ENCODE assay signal across 9 cellular contexts in the genomic region with DNA sequence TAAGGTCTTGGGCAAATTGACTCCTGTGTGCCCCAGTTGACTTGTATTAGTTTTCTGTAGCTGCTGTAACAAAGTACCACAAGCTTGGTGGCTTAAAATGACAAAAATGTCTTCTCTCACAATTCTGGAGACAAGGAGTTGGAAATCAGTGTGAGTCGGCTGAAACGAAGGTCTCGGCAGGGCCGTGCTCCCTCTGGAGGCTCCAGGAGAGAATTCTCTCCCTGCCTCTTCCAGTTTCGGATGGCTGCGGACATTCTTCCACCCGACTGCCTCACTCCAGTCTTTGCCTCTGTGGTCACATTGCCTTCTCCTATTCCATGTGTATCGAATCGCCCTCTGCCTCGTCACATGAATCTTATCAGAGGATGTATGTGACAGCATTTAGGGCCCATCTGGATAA.
A peak's percentile ranks its signal among the peaks of the same experiment; 100 is the strongest.
DNase-seq lines count a peak whose midpoint lies in the region; ATAC-seq and TF ChIP-seq lines count a peak whose summit lies in the region.
"Had no signal": no experiment of that assay in that cellular context is flagged by ENCODE, and none has a peak within 500 bp of the region (broad histone marks: within the 10 kb centered on the region; RNA-seq: fewer than 3 reads in every experiment).

No MANE protein-coding gene starts in this region.

- H3K27me3 ChIP-seq in HCT116 (ENCODE audit: insufficient read depth, low read length) (peaks cover 29% of the 10 kb centered on the region), hepatocyte (peaks cover 48% of the 10 kb centered on the region)

- RAD21 ChIA-PET in HCT116 (lab: Charles Lee; ENCODE audit: low non-redundant PET in 1 of 2, low total read pairs in 2 of 2, uncharacterized antibody in 2 of 2, unreplicated experiment in 2 of 2): no interaction called here

- CTCF ChIA-PET in HCT116 (lab: Charles Lee): no interaction called here
- CTCF ChIA-PET in activated CD4-positive, alpha-beta memory T cell treated with anti-CD3 and anti-CD28 coated beads, Interleukin-2, amount 10 ng/mL, durations not matched to agents 7 days and 5 days (lab: Charles Lee): no interaction called here

- H3K36me3 ChIP-seq in HCT116 (ENCODE audit: control insufficient read depth in 1 of 2, insufficient read depth in 2 of 2, low read length in 2 of 2) (no peaks in the 10 kb centered on the region), hepatocyte (replicated peaks; ENCODE audit: insufficient read depth, low read depth) (no peaks in the 10 kb centered on the region)

- no peak for DNase-seq in HCT116 (ENCODE audit: low read depth, low spot score)
- no peak for DNase-seq in astrocyte of the cerebellum (ENCODE audit: low read depth)
- peak; percentile 57 for DNase-seq in hepatocyte (ENCODE audit: low spot score)
- DNase-seq in stromal cell of bone marrow (ENCODE audit: low read depth): peak; percentile 3
- DNase-seq in activated naive CD4-positive, alpha-beta T cell treated with Interleukin-2 at 50 U/mL for 16 hours: no peak
- no peak for DNase-seq in activated CD4-positive, alpha-beta memory T cell treated with anti-CD3 and anti-CD28 coated beads, Interleukin-2, amount 10 ng/mL, durations not matched to agents 7 days and 5 days
- DNase-seq: activated gamma-delta T cell treated with Interleukin-2 at 50 U/mL for 16 hours; stimulated activated CD4-positive, alpha-beta T cell treated with anti-CD3 and anti-CD28 coated beads, Interleukin-2, amount 100 ng/mL, for 48 hours had no signal

- H3K4me3 Mint-ChIP-seq in activated CD4-positive, alpha-beta memory T cell treated with anti-CD3 and anti-CD28 coated beads, Interleukin-2, amount 10 ng/mL, durations not matched to agents 7 days and 5 days: no peak overlapping the region

- in situ Hi-C loops in astrocyte of the cerebellum (cut with HindIII; ENCODE audit: low sequenced_read_pairs): no loop called here

- H3K79me2 ChIP-seq in HCT116 (ENCODE audit: insufficient read depth, low read length) (no peaks in the 10 kb centered on the region), hepatocyte (no peaks in the 10 kb centered on the region)

- H4K20me1 ChIP-seq in HCT116 (ENCODE audit: insufficient read depth) (no peaks in the 10 kb centered on the region), hepatocyte (ENCODE audit: insufficient read depth, poor library complexity, severe bottlenecking) (no peaks in the 10 kb centered on the region)

- no peak overlapping the region for H3K27ac Mint-ChIP-seq in activated CD4-positive, alpha-beta memory T cell treated with anti-CD3 and anti-CD28 coated beads, Interleukin-2, amount 10 ng/mL, durations not matched to agents 7 days and 5 days

- intact Hi-C loops in HCT116 (cut with micrococcal nuclease): no loop called here

- TF ChIP-seq POLR2A in HCT116 (IDR thresholded peaks at IDR 0.05; ENCODE audit: borderline replicate concordance, extremely low read depth, insufficient read depth, insufficient read length): no peak

- 14% methylated on average over 10 of the region's 10 CpGs for WGBS in hepatocyte (ENCODE audit: low lambda C conversion rate, missing lambda C conversion rate)

- no TSS peak for BruUV-seq in HCT116 (replicated peaks; lab: Mats Ljungman, UMichigan)

- H3K4me1 Mint-ChIP-seq in activated CD4-positive, alpha-beta memory T cell treated with anti-CD3 and anti-CD28 coated beads, Interleukin-2, amount 10 ng/mL, durations not matched to agents 7 days and 5 days: no peaks in the 10 kb centered on the region

- H3K27me3 Mint-ChIP-seq in activated CD4-positive, alpha-beta memory T cell treated with anti-CD3 and anti-CD28 coated beads, Interleukin-2, amount 10 ng/mL, durations not matched to agents 7 days and 5 days: peaks cover 5% of the 10 kb centered on the region

- no peak overlapping the region for H3K9ac ChIP-seq in HCT116 (ENCODE audit: low read length)

- no peak overlapping the region for H3K4me3 ChIP-seq in HCT116 (replicated peaks in 1 of 2; ENCODE audit: low read depth in 1 of 2, low read length in 2 of 2)
- no peak overlapping the region for H3K4me3 ChIP-seq in astrocyte of the cerebellum (ENCODE audit: low read depth, low read length)
- no peak overlapping the region for H3K4me3 ChIP-seq in hepatocyte

- H2AFZ ChIP-seq in HCT116 (ENCODE audit: low read depth, low read length, poor library complexity, severe bottlenecking) (peak overlapping the region; percentile 33), hepatocyte (no peak overlapping the region)

- peak; percentile 32; the same call in 1 of the 2 replicates for TF ChIP-seq RAD21 in HCT116 (IDR thresholded peaks at IDR 0.05; ENCODE audit: low read depth)

- H3K27ac ChIP-seq in HCT116 (ENCODE audit: low read depth, low read length) (no peak overlapping the region), hepatocyte (no peak overlapping the region)

- no peaks in the 10 kb centered on the region for H3K36me3 Mint-ChIP-seq in activated CD4-positive, alpha-beta memory T cell treated with anti-CD3 and anti-CD28 coated beads, Interleukin-2, amount 10 ng/mL, durations not matched to agents 7 days and 5 days (ENCODE audit: low read depth)

- no peaks in the 10 kb centered on the region for H3K9me2 ChIP-seq in HCT116 (ENCODE audit: insufficient read depth)
- no peaks in the 10 kb centered on the region for H3K9me2 ChIP-seq in hepatocyte (replicated peaks; ENCODE audit: insufficient read depth)

- H3K9me3 ChIP-seq in HCT116 (ENCODE audit: control insufficient read depth in 1 of 2, insufficient read depth in 1 of 2, low read depth in 1 of 2, low read length in 2 of 2): no peaks in the 10 kb centered on the region
- no peaks in the 10 kb centered on the region for H3K9me3 ChIP-seq in hepatocyte (ENCODE audit: low read depth)

- POLR2A ChIA-PET in HCT116 (lab: Charles Lee): no interaction called here
- POLR2A ChIA-PET in activated CD4-positive, alpha-beta memory T cell treated with anti-CD3 and anti-CD28 coated beads, Interleukin-2, amount 10 ng/mL, durations not matched to agents 7 days and 5 days (lab: Charles Lee): no interaction called here

- no peaks in the 10 kb centered on the region for H3K9me3 Mint-ChIP-seq in activated CD4-positive, alpha-beta memory T cell treated with anti-CD3 and anti-CD28 coated beads, Interleukin-2, amount 10 ng/mL, durations not matched to agents 7 days and 5 days

- peak overlapping the region; percentile 47 for H3K4me2 ChIP-seq in HCT116 (ENCODE audit: low read length)
- no peak overlapping the region for H3K4me2 ChIP-seq in hepatocyte

- TF ChIP-seq CTCF in HCT116 (IDR thresholded peaks at IDR 0.05 in 2 of 3, conservative IDR thresholded peaks at IDR 0.05 in 1 of 3; ENCODE audit: borderline replicate concordance in 1 of 3, insufficient read depth in 1 of 3, low read depth in 2 of 3, low read length in 2 of 3) (peak; percentile 14 to 45 (median 38); a peak in 4 of 6 replicates), astrocyte of the cerebellum (IDR thresholded peaks at IDR 0.05; ENCODE audit: low read depth, low read length, missing control alignments) (peak; percentile 42), hepatocyte (IDR thresholded peaks at IDR 0.05; ENCODE audit: poor library complexity) (peak; percentile 46)

- ATAC-seq in HCT116 (peak; percentile 78), HG02798 (IDR thresholded peaks at IDR 0.05; ENCODE audit: poor library complexity, unreplicated experiment) (no peak)

- H3K4me1 ChIP-seq in HCT116 (ENCODE audit: control insufficient read depth in 1 of 2, insufficient read depth in 2 of 2, low read length in 2 of 2) (no peaks in the 10 kb centered on the region), hepatocyte (ENCODE audit: insufficient read depth) (no peaks in the 10 kb centered on the region)

TF ChIP-seq in HCT116, 20 proteins besides CTCF, POLR2A, EP300 and RAD21:
- TF ChIP-seq SRF (IDR thresholded peaks at IDR 0.05; ENCODE audit: low read depth) (no peak), SIN3A (IDR thresholded peaks at IDR 0.05; ENCODE audit: low read depth) (no peak), TCF7L2 (IDR thresholded peaks at IDR 0.05; ENCODE audit: borderline replicate concordance, extremely low read depth, insufficient read depth, insufficient read length) (no peak), YY1 (IDR thresholded peaks at IDR 0.05; ENCODE audit: extremely low read depth, insufficient replicate concordance, low read depth, low read length) (no peak), EZH2phosphoT487 (IDR thresholded peaks at IDR 0.05; ENCODE audit: borderline replicate concordance) (no peak)
- TF ChIP-seq, protein P1, sequence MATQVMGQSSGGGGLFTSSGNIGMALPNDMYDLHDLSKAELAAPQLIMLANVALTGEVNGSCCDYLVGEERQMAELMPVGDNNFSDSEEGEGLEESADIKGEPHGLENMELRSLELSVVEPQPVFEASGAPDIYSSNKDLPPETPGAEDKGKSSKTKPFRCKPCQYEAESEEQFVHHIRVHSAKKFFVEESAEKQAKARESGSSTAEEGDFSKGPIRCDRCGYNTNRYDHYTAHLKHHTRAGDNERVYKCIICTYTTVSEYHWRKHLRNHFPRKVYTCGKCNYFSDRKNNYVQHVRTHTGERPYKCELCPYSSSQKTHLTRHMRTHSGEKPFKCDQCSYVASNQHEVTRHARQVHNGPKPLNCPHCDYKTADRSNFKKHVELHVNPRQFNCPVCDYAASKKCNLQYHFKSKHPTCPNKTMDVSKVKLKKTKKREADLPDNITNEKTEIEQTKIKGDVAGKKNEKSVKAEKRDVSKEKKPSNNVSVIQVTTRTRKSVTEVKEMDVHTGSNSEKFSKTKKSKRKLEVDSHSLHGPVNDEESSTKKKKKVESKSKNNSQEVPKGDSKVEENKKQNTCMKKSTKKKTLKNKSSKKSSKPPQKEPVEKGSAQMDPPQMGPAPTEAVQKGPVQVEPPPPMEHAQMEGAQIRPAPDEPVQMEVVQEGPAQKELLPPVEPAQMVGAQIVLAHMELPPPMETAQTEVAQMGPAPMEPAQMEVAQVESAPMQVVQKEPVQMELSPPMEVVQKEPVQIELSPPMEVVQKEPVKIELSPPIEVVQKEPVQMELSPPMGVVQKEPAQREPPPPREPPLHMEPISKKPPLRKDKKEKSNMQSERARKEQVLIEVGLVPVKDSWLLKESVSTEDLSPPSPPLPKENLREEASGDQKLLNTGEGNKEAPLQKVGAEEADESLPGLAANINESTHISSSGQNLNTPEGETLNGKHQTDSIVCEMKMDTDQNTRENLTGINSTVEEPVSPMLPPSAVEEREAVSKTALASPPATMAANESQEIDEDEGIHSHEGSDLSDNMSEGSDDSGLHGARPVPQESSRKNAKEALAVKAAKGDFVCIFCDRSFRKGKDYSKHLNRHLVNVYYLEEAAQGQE (IDR thresholded peaks at IDR 0.05; ENCODE audit: low read depth): no peak
- TF ChIP-seq, protein P2, sequence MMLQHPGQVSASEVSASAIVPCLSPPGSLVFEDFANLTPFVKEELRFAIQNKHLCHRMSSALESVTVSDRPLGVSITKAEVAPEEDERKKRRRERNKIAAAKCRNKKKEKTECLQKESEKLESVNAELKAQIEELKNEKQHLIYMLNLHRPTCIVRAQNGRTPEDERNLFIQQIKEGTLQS (IDR thresholded peaks at IDR 0.05): no peak

Comparison
In these comparisons a context has a peak if more than half of its experiments do, and no peak if none do; other contexts are left out.
1. DNase-seq: peak in hepatocyte (single experiment) and stromal cell of bone marrow (single experiment); none in HCT116 (single experiment), astrocyte of the cerebellum (single experiment), activated naive CD4-positive, alpha-beta T cell treated with Interleukin-2 at 50 U/mL for 16 hours (single experiment) and activated CD4-positive, alpha-beta memory T cell treated with anti-CD3 and anti-CD28 coated beads, Interleukin-2, amount 10 ng/mL, durations not matched to agents 7 days and 5 days (single experiment).
2. Peak in every context shown above with its lines, with median percentiles within 50 percentile points of each other: CTCF ChIP-seq.